In genomic region chr7:56051339-56052191, GRCh38 we compare ENCODE assay signal across 8 cellular contexts. TPM values are rescaled to one million over a fixed set of nuclear protein-coding genes. Genes with fewer than 3 reads are reported as not detected.
DNase-seq lines count a peak whose midpoint lies in the region; ATAC-seq and TF ChIP-seq lines count a peak whose summit lies in the region.

TSS of gene CCT6A (plus strand) at chr7:56051765. CDS start at chr7:56051849, 84 bp downstream.
TSS of gene PSPH (minus strand) at chr7:56051444. CDS start at chr7:56021212, 30,232 bp downstream.

- peak within 1 kb of the TSS; percentile 82 to 100 (median 96) for H3K4me3 ChIP-seq in BLaER1 treated with 17β-estradiol and CSF1 and Interleukin-3, amounts not matched to agents 10 nM and 100 nM
- peak within 1 kb of the TSS; percentile 93 to 97 for H3K4me3 ChIP-seq in left lung

- peaks cover 38 to 43% (median 41%) of the 10 kb centered on the region in 11 experiments for H3K36me3 ChIP-seq in BLaER1 treated with 17β-estradiol and CSF1 and Interleukin-3, amounts not matched to agents 10 nM and 100 nM
- H3K36me3 ChIP-seq in left lung, result peaks cover 0 to 39% of the 10 kb centered on the region in 2 donors

- peaks cover 38 to 59% (median 45%) of the 10 kb centered on the region in 10 experiments for H3K4me1 ChIP-seq in BLaER1 treated with 17β-estradiol and CSF1 and Interleukin-3, amounts not matched to agents 10 nM and 100 nM
- H3K4me1 ChIP-seq in left lung, result peaks cover 22 to 49% of the 10 kb centered on the region in 2 donors

- no peaks in the 10 kb centered on the region for H3K9me3 ChIP-seq in BLaER1 treated with 17β-estradiol and CSF1 and Interleukin-3, amounts not matched to agents 10 nM and 100 nM (replicated peaks in 1 of 11)
- H3K9me3 ChIP-seq in left lung, result no peaks in the 10 kb centered on the region

- TF ChIP-seq CTCF in left lung (IDR thresholded peaks at IDR 0.05), result no peak

- peak within 1 kb of the TSS; percentile 88 to 99 (median 96) for H3K9ac ChIP-seq in BLaER1 treated with 17β-estradiol and CSF1 and Interleukin-3, amounts not matched to agents 10 nM and 100 nM

- H3K4me2 ChIP-seq in BLaER1 treated with 17β-estradiol and CSF1 and Interleukin-3, amounts not matched to agents 10 nM and 100 nM, result peak within 1 kb of the TSS; percentile 88 to 97 (median 91)

- intact Hi-C loops in left lung (cut with DNase I), result no loop called here

- H3K27ac ChIP-seq in BLaER1 treated with 17β-estradiol and CSF1 and Interleukin-3, amounts not matched to agents 10 nM and 100 nM, result peak within 1 kb of the TSS; percentile 81 to 99 (median 95)
- peak within 1 kb of the TSS; percentile 87 to 94 for H3K27ac ChIP-seq in left lung

- ATAC-seq in GM19351 (IDR thresholded peaks at IDR 0.05; ENCODE audit: unreplicated experiment), result peak; percentile 93
- peak; percentile 98 for ATAC-seq in HG03521 (IDR thresholded peaks at IDR 0.05; ENCODE audit: unreplicated experiment)
- ATAC-seq in left lung, result peak; percentile 98

- DNase-seq in NCI-H748 (lab: John Stamatoyannopoulos, UW; ENCODE audit: unreplicated experiment), result peak; percentile 99
- DNase-seq in activated CD4-positive, alpha-beta T cell treated with anti-CD3 and anti-CD28 coated beads, Interleukin-2, amount 50 U/mL, for 1 hour, result peak; percentile 83
- peak; percentile 98 for DNase-seq in dedifferentiated amniotic fluid mesenchymal stem cell (ENCODE audit: extremely low spot score)
- DNase-seq in left lung, result peak; percentile 98 to 99
- peak; percentile 86 to 93 for DNase-seq in stimulated activated CD4-positive, alpha-beta T cell treated with anti-CD3 and anti-CD28 coated beads, Interleukin-2, amount 100 ng/mL, for 48 hours

- H3K27me3 ChIP-seq in BLaER1 treated with 17β-estradiol and CSF1 and Interleukin-3, amounts not matched to agents 10 nM and 100 nM, result no peaks in the 10 kb centered on the region
- no peaks in the 10 kb centered on the region for H3K27me3 ChIP-seq in left lung

- H4K20me1 ChIP-seq in BLaER1 treated with 17β-estradiol and CSF1 and Interleukin-3, amounts not matched to agents 10 nM and 100 nM, result peaks cover 0 to 47% (median 37%) of the 10 kb centered on the region in 11 experiments; a peak in 18 of 22 replicates

RNA-seq across cellular contexts. Expression of gene CCT6A, which starts in this region (rescaled TPM):
- 100 to 1,000 TPM in 1 of 2 donors, 10 to 100 TPM in 1; 84.9 to 127 TPM for total RNA-seq in left lung

RNA-seq across cellular contexts. Expression of gene PSPH, which starts in this region (rescaled TPM):
- total RNA-seq in left lung, result 10 to 100 TPM; 13.7 to 19.5 TPM

Comparison
In these comparisons a context has a peak if more than half of its experiments do, and no peak if none do; other contexts are left out.
1. Peak in every context shown above with its lines: DNase-seq, ATAC-seq, H3K4me3 ChIP-seq and H3K27ac ChIP-seq.